8 cellular contexts compared by ENCODE assay signal in genomic region chrX:110412971-110413726, GRCh38. TPM values are rescaled to one million over a fixed set of nuclear protein-coding genes. Genes with fewer than 3 reads are reported as not detected.
A peak's percentile ranks its signal among the peaks of the same experiment; 100 is the strongest.
DNase-seq lines count a peak whose midpoint lies in the region; ATAC-seq and TF ChIP-seq lines count a peak whose summit lies in the region.

No MANE protein-coding gene starts in this region.

- DNase-seq in CD14-positive monocyte (ENCODE audit: low spot score), result peak; percentile 53
- DNase-seq in NOMO-1 (lab: John Stamatoyannopoulos, UW; ENCODE audit: unreplicated experiment in 2 of 2), result peak; percentile 44 to 60
- DNase-seq in activated CD8-positive, alpha-beta memory T cell treated with anti-CD3 and anti-CD28 coated beads, Interleukin-2, amount 10 ng/mL, durations not matched to agents 7 days and 5 days, result peak; percentile 67
- no peak for DNase-seq in epithelial cell of proximal tubule (ENCODE audit: low read depth)
- DNase-seq in naive B cell, result peak; percentile 57
- peak; percentile 19 for DNase-seq in stimulated activated CD8-positive, alpha-beta memory T cell treated with anti-CD3 and anti-CD28 coated beads, Interleukin-7, amount 100 ng/mL, for 24 hours (ENCODE audit: low read depth)

- H3K27ac Mint-ChIP-seq in CD14-positive monocyte (no peak overlapping the region), naive B cell (peak overlapping the region in 1 of 6 donors; percentile 73)
- no peak overlapping the region for H3K27ac Mint-ChIP-seq in activated CD8-positive, alpha-beta memory T cell treated with anti-CD3 and anti-CD28 coated beads, Interleukin-2, amount 10 ng/mL, durations not matched to agents 7 days and 5 days

- CTCF ChIA-PET in activated CD8-positive, alpha-beta memory T cell treated with anti-CD3 and anti-CD28 coated beads, Interleukin-2, amount 10 ng/mL, durations not matched to agents 7 days and 5 days (lab: Charles Lee), result interaction anchor here (0.7 to 15.3 kb wide), 6 partner anchors 10 to 434 kb away, joined by 3 to 271 read pairs (median 6); no protein-coding TSS in a partner anchor

- no peaks in the 10 kb centered on the region for H3K9me3 Mint-ChIP-seq in CD14-positive monocyte
- H3K9me3 Mint-ChIP-seq in activated CD8-positive, alpha-beta memory T cell treated with anti-CD3 and anti-CD28 coated beads, Interleukin-2, amount 10 ng/mL, durations not matched to agents 7 days and 5 days (ENCODE audit: low read depth), result no peaks in the 10 kb centered on the region
- H3K9me3 Mint-ChIP-seq in naive B cell, result no peaks in the 10 kb centered on the region

- peak; percentile 71 for TF ChIP-seq CTCF in CD14-positive monocyte (IDR thresholded peaks at IDR 0.05)
- peak; percentile 75 for TF ChIP-seq CTCF in epithelial cell of proximal tubule (conservative IDR thresholded peaks at IDR 0.05; ENCODE audit: low read depth, low read length)

- H3K4me3 Mint-ChIP-seq in CD14-positive monocyte, result no peak overlapping the region
- no peak overlapping the region for H3K4me3 Mint-ChIP-seq in activated CD8-positive, alpha-beta memory T cell treated with anti-CD3 and anti-CD28 coated beads, Interleukin-2, amount 10 ng/mL, durations not matched to agents 7 days and 5 days
- peak overlapping the region in 1 of 8 donors; percentile 31 for H3K4me3 Mint-ChIP-seq in naive B cell

- H3K27me3 Mint-ChIP-seq in CD14-positive monocyte (ENCODE audit: low read depth in 3 of 3) (peaks cover 2 to 20% (median 4%) of the 10 kb centered on the region in 3 donors), naive B cell (peaks cover 0 to 29% (median 0%) of the 10 kb centered on the region in 3 donors)
- peaks cover 4% of the 10 kb centered on the region for H3K27me3 Mint-ChIP-seq in activated CD8-positive, alpha-beta memory T cell treated with anti-CD3 and anti-CD28 coated beads, Interleukin-2, amount 10 ng/mL, durations not matched to agents 7 days and 5 days

- intact Hi-C loops in CD14-positive monocyte (cut with micrococcal nuclease), result loop anchor here in 1 of 2 donors (5.0 kb wide), 1 partner anchor 251 kb away; no protein-coding TSS in a partner anchor

- H3K4me3 ChIP-seq in epithelial cell of proximal tubule (ENCODE audit: low read depth, low read length), result no peak overlapping the region

- ATAC-seq in GM19324 (IDR thresholded peaks at IDR 0.05; ENCODE audit: low FRiP score, unreplicated experiment) (peak; percentile 46), HG03521 (IDR thresholded peaks at IDR 0.05; ENCODE audit: unreplicated experiment) (peak; percentile 64), naive B cell (ENCODE audit: low read depth in 2 of 2) (peak; percentile 89 to 95)
- peak; percentile 87 for ATAC-seq in activated CD8-positive, alpha-beta memory T cell treated with anti-CD3 and anti-CD28 coated beads, Interleukin-2, amount 10 ng/mL, durations not matched to agents 7 days and 5 days

- peaks cover 4% of the 10 kb centered on the region for H3K4me1 Mint-ChIP-seq in CD14-positive monocyte
- peaks cover 14% of the 10 kb centered on the region for H3K4me1 Mint-ChIP-seq in activated CD8-positive, alpha-beta memory T cell treated with anti-CD3 and anti-CD28 coated beads, Interleukin-2, amount 10 ng/mL, durations not matched to agents 7 days and 5 days
- H3K4me1 Mint-ChIP-seq in naive B cell, result peaks cover 0 to 8% (median 3%) of the 10 kb centered on the region in 3 donors

- H3K36me3 Mint-ChIP-seq in CD14-positive monocyte (no peaks in the 10 kb centered on the region), naive B cell (no peaks in the 10 kb centered on the region)
- no peaks in the 10 kb centered on the region for H3K36me3 Mint-ChIP-seq in activated CD8-positive, alpha-beta memory T cell treated with anti-CD3 and anti-CD28 coated beads, Interleukin-2, amount 10 ng/mL, durations not matched to agents 7 days and 5 days

RNA-seq across cellular contexts. Expression of gene RTL9, which starts 54.5 kb away (rescaled TPM):
- polyA plus RNA-seq in CD14-positive monocyte (not detected), naive B cell (ENCODE audit: low read depth in 6 of 6) (not detected)
- not detected for total RNA-seq in activated CD8-positive, alpha-beta memory T cell treated with anti-CD3 and anti-CD28 coated beads, Interleukin-2, amount 10 ng/mL, durations not matched to agents 7 days and 5 days
- total RNA-seq in epithelial cell of proximal tubule, result not detected in 2 replicates
